8 cellular contexts compared by ENCODE assay signal in the genomic region with DNA sequence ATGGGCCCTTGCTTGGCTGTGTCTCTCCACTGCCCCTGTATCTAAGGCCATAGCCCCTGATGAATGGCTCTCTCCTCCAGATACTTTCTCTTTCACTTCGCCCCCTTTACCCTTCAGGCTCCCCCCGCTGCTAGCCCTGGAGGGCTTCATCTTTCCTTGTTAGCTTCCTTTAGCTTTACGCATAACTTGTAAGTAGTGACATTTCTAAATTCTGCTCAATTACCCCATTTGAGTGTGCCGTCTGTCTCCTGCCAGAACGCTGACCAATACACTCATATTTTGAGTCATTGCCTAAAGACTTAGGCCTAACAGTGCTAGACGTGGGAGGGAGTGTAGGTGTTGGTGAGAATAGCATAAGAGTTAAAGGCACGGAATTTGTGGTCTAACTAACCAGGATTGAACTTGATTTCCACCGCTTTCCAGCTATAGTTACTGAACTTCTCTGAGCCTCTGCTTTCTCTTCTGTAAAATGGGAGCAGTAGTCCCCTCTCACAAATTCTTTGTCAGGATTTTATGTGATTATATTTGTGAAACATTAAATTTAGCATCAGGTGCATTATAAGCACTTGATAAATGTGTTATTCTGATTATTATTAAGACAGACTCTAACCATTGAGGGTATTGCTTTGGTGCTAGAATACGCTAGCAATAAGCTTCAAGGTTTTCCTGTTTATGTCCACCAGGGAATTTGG.
DNase-seq lines count a peak whose midpoint lies in the region; ATAC-seq, FAIRE-seq and TF ChIP-seq lines count a peak whose summit lies in the region.

No MANE protein-coding gene starts in this region.

- H2BK15ac ChIP-seq in H9 (ENCODE audit: low read depth, low read length), result no peak overlapping the region

- no peak overlapping the region for H4K8ac ChIP-seq in H9 (replicated peaks; ENCODE audit: insufficient read length, low read depth, low read length)

- H3K14ac ChIP-seq in H9 (ENCODE audit: insufficient read depth, low read length), result no peak overlapping the region

- H2BK12ac ChIP-seq in H9 (ENCODE audit: insufficient read length, low read depth, low read length), result no peak overlapping the region

- H3K27me3 Mint-ChIP-seq in H9 (ENCODE audit: low read depth) (peaks cover 6% of the 10 kb centered on the region), osteocyte (ENCODE audit: unreplicated experiment) (no peaks in the 10 kb centered on the region)

- no peaks in the 10 kb centered on the region for H4K20me1 ChIP-seq in H9 (ENCODE audit: control insufficient read depth, insufficient read depth, insufficient read length)

- no peak overlapping the region for H3K56ac ChIP-seq in H9 (ENCODE audit: insufficient read length, low read depth, low read length)

- no peak overlapping the region for H3K4me3 ChIP-seq in left lung
- no peak overlapping the region for H3K4me3 ChIP-seq in subcutaneous abdominal adipose tissue (ENCODE audit: low read depth in 1 of 5, low read length in 5 of 5)
- H3K4me3 ChIP-seq in SJCRH30, result no peak overlapping the region

- peak overlapping the region; percentile 52 for H2AK5ac ChIP-seq in H9 (ENCODE audit: insufficient read length, low read length)

- TF ChIP-seq CTCF in H9 (conservative IDR thresholded peaks at IDR 0.05), result no peak
- TF ChIP-seq CTCF in left lung (IDR thresholded peaks at IDR 0.05), result no peak
- TF ChIP-seq CTCF in osteocyte (IDR thresholded peaks at IDR 0.05), result no peak

- no peaks in the 10 kb centered on the region for H3K23me2 ChIP-seq in H9 (ENCODE audit: insufficient read length, low read depth, low read length, poor library complexity, severe bottlenecking)

- no peak overlapping the region for H2BK5ac ChIP-seq in H9 (ENCODE audit: insufficient read length, low read length)

- no peaks in the 10 kb centered on the region for H3K79me2 ChIP-seq in H9 (ENCODE audit: insufficient read depth, low read length)

- no peak overlapping the region for H3K9ac ChIP-seq in H9 (ENCODE audit: extremely low read depth, insufficient read length, low read length)
- peak overlapping the region in 1 of 5 donors; percentile 30 for H3K9ac ChIP-seq in subcutaneous abdominal adipose tissue (ENCODE audit: low read length in 5 of 5)

- H3K36me3 ChIP-seq in left lung, result no peaks in the 10 kb centered on the region
- H3K36me3 ChIP-seq in subcutaneous abdominal adipose tissue (ENCODE audit: control insufficient read depth in 5 of 5, insufficient read depth in 5 of 5, low read length in 5 of 5), result no peaks in the 10 kb centered on the region
- no peaks in the 10 kb centered on the region for H3K36me3 ChIP-seq in SJCRH30

- no peak overlapping the region for H2BK20ac ChIP-seq in H9 (ENCODE audit: low read depth, low read length, poor library complexity, severe bottlenecking)

- intact Hi-C loops in left lung (cut with DNase I), result no loop called here

- no peak overlapping the region for H3T11ph ChIP-seq in H9 (ENCODE audit: low read length)

- H4K5ac ChIP-seq in H9 (ENCODE audit: insufficient read length, low read depth, low read length), result no peak overlapping the region

- H3K27ac Mint-ChIP-seq in H9 (no peak overlapping the region; a peak in 1 of 7 replicates), osteocyte (ENCODE audit: unreplicated experiment) (no peak overlapping the region)

- H3K9me3 ChIP-seq in H9 (ENCODE audit: control insufficient read depth, low read depth, low read length) (no peaks in the 10 kb centered on the region), left lung (no peaks in the 10 kb centered on the region), subcutaneous abdominal adipose tissue (ENCODE audit: control insufficient read depth in 5 of 5, low read length in 5 of 5) (no peaks in the 10 kb centered on the region), SJCRH30 (replicated peaks) (no peaks in the 10 kb centered on the region)

- no peak overlapping the region for H3K27ac ChIP-seq in H9 (ENCODE audit: insufficient read length, low read depth, low read length)
- H3K27ac ChIP-seq in left lung, result peak overlapping the region; percentile 37 to 63
- H3K27ac ChIP-seq in subcutaneous abdominal adipose tissue (ENCODE audit: low read depth, low read length), result peak overlapping the region; percentile 84
- H3K27ac ChIP-seq in SJCRH30, result no peak overlapping the region

- peak; percentile 82 for FAIRE-seq in GM12892 (lab: Jason Lieb, UNC)

- H3K23ac ChIP-seq in H9 (ENCODE audit: insufficient read length, low read depth, low read length), result no peak overlapping the region

- no peak overlapping the region for H2BK120ac ChIP-seq in H9 (ENCODE audit: low read depth, low read length, poor library complexity, severe bottlenecking)

- H3K9me3 Mint-ChIP-seq in H9 (peaks cover 0 to 4% of the 10 kb centered on the region in 2 experiments; a peak in 1 of 5 replicates), osteocyte (ENCODE audit: unreplicated experiment) (no peaks in the 10 kb centered on the region)

- no peak overlapping the region for H2AFZ ChIP-seq in H9 (ENCODE audit: low read length)

- no peak overlapping the region for H3K18ac ChIP-seq in H9 (ENCODE audit: insufficient read length, low read depth, low read length)

- no peak overlapping the region for H4K91ac ChIP-seq in H9 (ENCODE audit: insufficient read length, low read depth, low read length)

- H3K4me3 Mint-ChIP-seq in H9, result no peak overlapping the region
- H3K4me3 Mint-ChIP-seq in osteocyte (ENCODE audit: unreplicated experiment), result no peak overlapping the region

- H3K4ac ChIP-seq in H9 (ENCODE audit: low read depth, low read length), result no peak overlapping the region

- H3K79me1 ChIP-seq in H9 (ENCODE audit: insufficient read depth, low read depth, low read length, poor library complexity, severe bottlenecking), result no peaks in the 10 kb centered on the region

- DNase-seq in GM12892 (ENCODE audit: insufficient read length) (no peak), H9 (no peak), left lung (no peak), SJCRH30 (no peak), NCI-H2029 treated with DMSO at 0.1 percent for 48 hours (lab: John Stamatoyannopoulos, UW) (no peak), osteocyte (ENCODE audit: extremely low spot score, unreplicated experiment) (no peak)

- H3K4me1 Mint-ChIP-seq in H9, result peaks cover 17 to 20% of the 10 kb centered on the region in 2 experiments
- peaks cover 40% of the 10 kb centered on the region for H3K4me1 Mint-ChIP-seq in osteocyte (ENCODE audit: unreplicated experiment)

- no peak overlapping the region for H3K4me2 ChIP-seq in H9 (ENCODE audit: insufficient read depth, insufficient read length, low read length)

- ATAC-seq in activated CD4-positive, CD25-positive, alpha-beta regulatory T cell treated with anti-CD3 and anti-CD28 coated beads, Interleukin-2, amount 50 U/mL, for 24 hours, result peak; percentile 84 to 90
- no peak for ATAC-seq in left lung

- TF ChIP-seq POLR2A in GM12892 (IDR thresholded peaks at IDR 0.05; ENCODE audit: low read depth, low read length), result no peak

- WGBS in H9 (ENCODE audit: extremely low coverage, insufficient read length, low lambda C conversion rate), result no CpG with 5 or more reads among the region's 9 CpGs

- H3K27me3 ChIP-seq in H9 (ENCODE audit: insufficient read depth, low read length), result no peaks in the 10 kb centered on the region
- no peaks in the 10 kb centered on the region for H3K27me3 ChIP-seq in left lung
- no peaks in the 10 kb centered on the region for H3K27me3 ChIP-seq in subcutaneous abdominal adipose tissue (ENCODE audit: control insufficient read depth in 5 of 5, insufficient read depth in 4 of 5, low read length in 5 of 5)
- no peaks in the 10 kb centered on the region for H3K27me3 ChIP-seq in SJCRH30

- H3K4me1 ChIP-seq in H9 (ENCODE audit: insufficient read depth, low read length) (no peaks in the 10 kb centered on the region; the same call in 1 of the 2 replicates), left lung (peaks cover 29 to 42% of the 10 kb centered on the region in 2 donors), subcutaneous abdominal adipose tissue (ENCODE audit: control insufficient read depth in 5 of 5, insufficient read depth in 5 of 5, low read length in 5 of 5) (peaks cover 3 to 58% (median 49%) of the 10 kb centered on the region in 5 donors), SJCRH30 (peaks cover 35% of the 10 kb centered on the region)

- H3K36me3 Mint-ChIP-seq in H9 (ENCODE audit: insufficient read depth in 1 of 3, low read depth in 3 of 3) (no peaks in the 10 kb centered on the region), osteocyte (ENCODE audit: unreplicated experiment) (no peaks in the 10 kb centered on the region)

Comparison
In these comparisons a context has a peak if more than half of its experiments do, and no peak if none do; other contexts are left out.
1. H3K27ac ChIP-seq: peak in left lung (2 of 2) and subcutaneous abdominal adipose tissue (single experiment); none in H9 (single experiment) and SJCRH30 (single experiment).